ENCODE assay signal across 22 cellular contexts in genomic region chr16:85006639-85007038, GRCh38. TPM values are rescaled to one million over a fixed set of nuclear protein-coding genes. Genes with fewer than 3 reads are reported as not detected.
DNase-seq lines count a peak whose midpoint lies in the region; ATAC-seq and TF ChIP-seq lines count a peak whose summit lies in the region.
"Had no signal": no experiment of that assay in that cellular context is flagged by ENCODE, and none has a peak within 500 bp of the region (broad histone marks: within the 10 kb centered on the region; RNA-seq: fewer than 3 reads in every experiment).

No MANE protein-coding gene starts in this region.

- no peaks in the 10 kb centered on the region for H3K27me3 ChIP-seq in mammary epithelial cell (ENCODE audit: insufficient read depth, low read length)
- no peaks in the 10 kb centered on the region for H3K27me3 ChIP-seq in breast epithelium
- no peaks in the 10 kb centered on the region for H3K27me3 ChIP-seq in vagina
- H3K27me3 ChIP-seq: heart left ventricle, SJCRH30 had no signal

- H3K27ac Mint-ChIP-seq in MCF 10A (ENCODE audit: low read depth, unreplicated experiment) (peak overlapping the region; percentile 92), memory B cell (peak overlapping the region; percentile 13)
- H3K27ac Mint-ChIP-seq: activated CD8-positive, alpha-beta T cell treated with anti-CD3 and anti-CD28 coated beads, Interleukin-2, amount 10 ng/mL, durations not matched to agents 7 days and 5 days; T-helper 2 cell treated with Interferon-gamma antibody and Interleukin-4, amounts not matched to agents 5 μg/mL and 100 μg/mL, for 36 hours had no signal

- H4K20me1 ChIP-seq in mammary epithelial cell (ENCODE audit: insufficient read depth, low read length) = no peaks in the 10 kb centered on the region

- in situ Hi-C loops in mammary epithelial cell (cut with MboI; ENCODE audit: low sequenced_read_pairs in 2 of 2) = no loop called here

- peaks cover 95% of the 10 kb centered on the region for H3K79me2 ChIP-seq in mammary epithelial cell (ENCODE audit: insufficient read depth, low read length)

- CTCF ChIA-PET in MCF 10A (lab: Yijun Ruan, JAX) (interaction anchor here (1.6 to 2.1 kb wide), 3 partner anchors 12 to 22 kb away, joined by 5 to 9 read pairs (median 7); partner anchors contain the start of gene KIAA0513), mammary epithelial cell (lab: Charles Lee; ENCODE audit: low non-redundant PET) (no interaction called here)

- no peak for TF ChIP-seq POLR2A in breast epithelium (IDR thresholded peaks at IDR 0.05)
- TF ChIP-seq POLR2A in vagina (IDR thresholded peaks at IDR 0.05) = no peak

- intact Hi-C loops in MCF 10A (cut with micrococcal nuclease) (no loop called here), mammary epithelial cell (cut with micrococcal nuclease) (no loop called here), breast epithelium (cut with DNase I; ENCODE audit: low total_unique reads) (no loop called here), vagina (cut with DNase I) (no loop called here)

- H2AFZ ChIP-seq in mammary epithelial cell (ENCODE audit: low read depth, low read length) = no peak overlapping the region

- H3K9me3 ChIP-seq in mammary epithelial cell (replicated peaks; ENCODE audit: insufficient read depth, low read length) = no peaks in the 10 kb centered on the region
- no peaks in the 10 kb centered on the region for H3K9me3 ChIP-seq in breast epithelium
- H3K9me3 ChIP-seq in vagina = no peaks in the 10 kb centered on the region
- H3K9me3 ChIP-seq: heart left ventricle, SJCRH30, thoracic aorta had no signal

- H3K4me3 ChIP-seq in mammary epithelial cell (replicated peaks in 1 of 3; ENCODE audit: insufficient read depth in 1 of 3, low read depth in 2 of 3, low read length in 3 of 3) = no peak overlapping the region
- H3K4me3 ChIP-seq in breast epithelium = no peak overlapping the region
- H3K4me3 ChIP-seq in vagina = no peak overlapping the region
- H3K4me3 ChIP-seq: heart left ventricle, SJCRH30 had no signal

- H3K9me3 Mint-ChIP-seq in MCF 10A (ENCODE audit: unreplicated experiment) = no peaks in the 10 kb centered on the region
- no peaks in the 10 kb centered on the region for H3K9me3 Mint-ChIP-seq in memory B cell
- H3K9me3 Mint-ChIP-seq: CD4-positive, CD25-positive, alpha-beta regulatory T cell; immature natural killer cell; nephron; T-helper 2 cell treated with Interferon-gamma antibody and Interleukin-4, amounts not matched to agents 5 μg/mL and 100 μg/mL, for 36 hours had no signal

- dilution Hi-C loops in mammary epithelial cell (cut with HindIII; ENCODE audit: low sequenced_read_pairs) = no loop called here

- WGBS in mammary epithelial cell (ENCODE audit: low coverage, missing lambda C conversion rate) = 90% methylated on average over 6 of the region's 7 CpGs

- H3K27ac ChIP-seq in mammary epithelial cell (ENCODE audit: insufficient read depth, low read depth, low read length) (no peak overlapping the region), breast epithelium (peak overlapping the region; percentile 61 to 83), vagina (peak overlapping the region; percentile 88)
- H3K27ac ChIP-seq: SJCRH30 had no signal

- H3K27me3 Mint-ChIP-seq in MCF 10A (ENCODE audit: insufficient read depth, unreplicated experiment) = no peaks in the 10 kb centered on the region
- H3K27me3 Mint-ChIP-seq in memory B cell = no peaks in the 10 kb centered on the region
- H3K27me3 Mint-ChIP-seq: activated naive CD8-positive, alpha-beta T cell had no signal

- peak overlapping the region; percentile 36 for H3K4me3 Mint-ChIP-seq in MCF 10A (ENCODE audit: unreplicated experiment)
- H3K4me3 Mint-ChIP-seq in memory B cell = no peak overlapping the region
- H3K4me3 Mint-ChIP-seq: activated CD8-positive, alpha-beta T cell treated with anti-CD3 and anti-CD28 coated beads, Interleukin-2, amount 10 ng/mL, durations not matched to agents 7 days and 5 days; immature natural killer cell; T-helper 2 cell treated with Interferon-gamma antibody and Interleukin-4, amounts not matched to agents 5 μg/mL and 100 μg/mL, for 36 hours had no signal

- no TSS peak for BruUV-seq in MCF 10A (replicated peaks; lab: Mats Ljungman, UMichigan)
- no TSS peak for BruUV-seq in mammary epithelial cell (replicated peaks; lab: Mats Ljungman, UMichigan)

- DNase-seq in MCF 10A (ENCODE audit: unreplicated experiment) = peak; percentile 66
- no peak for DNase-seq in mammary epithelial cell
- no peak for DNase-seq in breast epithelium (ENCODE audit: low spot score in 2 of 2)
- DNase-seq in memory B cell (ENCODE audit: low spot score in 2 of 2) = no peak
- DNase-seq in vagina (ENCODE audit: extremely low spot score in 2 of 2) = no peak
- DNase-seq in kidney tubule cell (ENCODE audit: low spot score) = no peak
- no peak for DNase-seq in OCI-M2 (lab: John Stamatoyannopoulos, UW; ENCODE audit: unreplicated experiment)
- DNase-seq: activated CD4-positive, CD25-positive, alpha-beta regulatory T cell; activated CD8-positive, alpha-beta T cell treated with anti-CD3 and anti-CD28 coated beads, Interleukin-2, amount 10 ng/mL, durations not matched to agents 7 days and 5 days; CD4-positive, CD25-positive, alpha-beta regulatory T cell; dermis blood vessel endothelial cell; heart left ventricle; immature natural killer cell; Karpas-422; NCI-H2107; NCI-H526; SJCRH30 had no signal

- ATAC-seq in memory B cell (ENCODE audit: low read depth) = no peak
- no peak for ATAC-seq in GM21723 (IDR thresholded peaks at IDR 0.05; ENCODE audit: unreplicated experiment)
- ATAC-seq: activated CD8-positive, alpha-beta T cell treated with anti-CD3 and anti-CD28 coated beads, Interleukin-2, amount 10 ng/mL, durations not matched to agents 7 days and 5 days; heart left ventricle had no signal

- H3K9ac ChIP-seq in mammary epithelial cell (ENCODE audit: insufficient read depth, low read length) = no peak overlapping the region

- no peak overlapping the region for H3K4me2 ChIP-seq in mammary epithelial cell (ENCODE audit: insufficient read depth, low read depth, low read length)

- H3K36me3 ChIP-seq in mammary epithelial cell (ENCODE audit: insufficient read depth, low read length) (no peaks in the 10 kb centered on the region), breast epithelium (no peaks in the 10 kb centered on the region), vagina (no peaks in the 10 kb centered on the region)
- H3K36me3 ChIP-seq: SJCRH30, thoracic aorta had no signal

- H3K4me1 ChIP-seq in mammary epithelial cell (ENCODE audit: insufficient read depth, low read length) (peaks cover 52% of the 10 kb centered on the region), breast epithelium (peaks cover 6 to 18% of the 10 kb centered on the region in 2 donors), vagina (peaks cover 91% of the 10 kb centered on the region)
- H3K4me1 ChIP-seq: SJCRH30 had no signal

- no peak for TF ChIP-seq CTCF in MCF 10A (IDR thresholded peaks at IDR 0.05; ENCODE audit: unreplicated experiment)
- TF ChIP-seq CTCF in mammary epithelial cell (conservative IDR thresholded peaks at IDR 0.05 in 1 of 2, IDR thresholded peaks at IDR 0.05 in 1 of 2; ENCODE audit: extremely low read depth in 1 of 2, insufficient read depth in 1 of 2, low read depth in 1 of 2, low read length in 2 of 2) = no peak
- TF ChIP-seq CTCF in breast epithelium (IDR thresholded peaks at IDR 0.05) = no peak
- no peak for TF ChIP-seq CTCF in vagina (IDR thresholded peaks at IDR 0.05)

- peaks cover 52% of the 10 kb centered on the region for H3K4me1 Mint-ChIP-seq in MCF 10A (ENCODE audit: insufficient read depth, unreplicated experiment)
- peaks cover 52% of the 10 kb centered on the region for H3K4me1 Mint-ChIP-seq in memory B cell

- H3K36me3 Mint-ChIP-seq in MCF 10A (ENCODE audit: insufficient read depth, unreplicated experiment) = peaks cover 35% of the 10 kb centered on the region
- peaks cover 12% of the 10 kb centered on the region for H3K36me3 Mint-ChIP-seq in memory B cell
- H3K36me3 Mint-ChIP-seq: activated naive CD8-positive, alpha-beta T cell had no signal

- POLR2A ChIA-PET in MCF 10A (lab: Yijun Ruan, JAX) = interaction anchor here (1.2 to 11.4 kb wide), 5 partner anchors 10 to 276 kb away, joined by 3 to 336 read pairs (median 9); partner anchors contain the start of gene KIAA0513

RNA-seq across cellular contexts. Expression of gene ZDHHC7, which starts 4.7 kb away (rescaled TPM):
- 46.3 and 54.5 TPM in 2 replicates for total RNA-seq in MCF 10A (2022)
- 10 to 100 TPM; 46.9 to 83.4 TPM for total RNA-seq in mammary epithelial cell
- polyA plus RNA-seq in mammary epithelial cell = 54.7 TPM
- polyA minus RNA-seq in mammary epithelial cell = 173 TPM
- total RNA-seq in breast epithelium = 10 to 100 TPM; 38.7 to 69.6 (median 41.1) TPM
- total RNA-seq in vagina = 37.3 TPM

RNA-seq across cellular contexts. Expression of gene KIAA0513, which starts 21.0 kb away (rescaled TPM):
- total RNA-seq in MCF 10A (2022) (4.2 and 4.9 TPM in 2 replicates), mammary epithelial cell (10 to 100 TPM in 1 of 2 donors, 1 to 10 TPM in 1; 5.0 to 10.0 TPM), breast epithelium (10 to 100 TPM in 2 of 3 donors, 1 to 10 TPM in 1; 7.6 to 16.2 (median 10.8) TPM), vagina (26.8 TPM)
- 3.4 TPM for polyA plus RNA-seq in mammary epithelial cell
- polyA minus RNA-seq in mammary epithelial cell = 8.7 TPM
